ENCODE assay signal across 9 cellular contexts in the genomic region with DNA sequence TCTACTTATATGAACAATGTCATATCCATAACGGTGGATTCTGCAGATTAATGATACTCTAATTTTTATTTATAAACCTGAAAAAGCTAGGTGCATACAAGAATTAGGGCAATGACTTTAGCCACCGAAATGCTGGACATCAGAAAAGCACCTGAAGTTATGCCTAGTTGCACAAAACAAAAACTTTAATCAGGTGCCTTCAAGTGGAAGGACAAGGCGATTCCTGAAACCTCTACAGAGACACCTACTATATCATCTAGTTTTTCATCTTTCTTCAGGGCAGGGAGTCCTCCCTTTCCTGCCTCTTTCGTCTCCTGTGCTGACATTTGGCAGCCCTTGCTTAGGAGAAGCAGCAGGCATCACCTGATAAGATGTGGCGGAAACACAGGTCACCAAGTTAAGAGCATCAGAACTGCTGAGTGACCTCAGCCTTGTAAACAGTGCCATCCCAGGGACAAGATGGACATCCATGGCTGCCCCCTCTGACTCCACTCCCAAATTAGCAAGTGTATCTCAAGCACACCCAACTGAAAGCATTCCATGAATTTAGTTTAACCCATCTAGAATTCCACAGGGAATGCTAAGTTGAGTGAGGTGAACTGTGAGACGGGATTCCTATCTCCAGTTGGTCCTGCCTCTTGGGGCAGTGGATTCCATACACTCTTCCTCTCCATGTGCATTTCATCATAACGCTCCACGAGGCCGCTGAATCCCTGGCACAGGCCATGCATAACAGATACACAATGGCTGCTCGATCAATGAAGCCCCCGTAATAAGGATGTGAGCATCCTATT. TPM values are rescaled to one million over a fixed set of nuclear protein-coding genes. Genes with fewer than 3 reads are reported as not detected.
DNase-seq lines count a peak whose midpoint lies in the region; ATAC-seq, FAIRE-seq and TF ChIP-seq lines count a peak whose summit lies in the region.
"Had no signal": no experiment of that assay in that cellular context is flagged by ENCODE, and none has a peak within 500 bp of the region (broad histone marks: within the 10 kb centered on the region; RNA-seq: fewer than 3 reads in every experiment).

No MANE protein-coding gene starts in this region.

- H3K9me3 ChIP-seq in IMR-90 (ENCODE audit: control insufficient read depth, insufficient read depth, low read length) (no peaks in the 10 kb centered on the region), kidney (ENCODE audit: control insufficient read depth in 1 of 2, low read length in 2 of 2) (no peaks in the 10 kb centered on the region)

- H4K8ac ChIP-seq in IMR-90 (ENCODE audit: low read depth in 2 of 2, low read length in 2 of 2): peak overlapping the region in 1 of 2 experiments; percentile 19; a peak in 1 of 4 replicates

- peaks cover 53% of the 10 kb centered on the region for H3K9me1 ChIP-seq in IMR-90 (ENCODE audit: insufficient read depth, low read length)

- TF ChIP-seq RAD21 in IMR-90 (IDR thresholded peaks at IDR 0.05; ENCODE audit: low read length): no peak

- H2BK20ac ChIP-seq in IMR-90 (ENCODE audit: low read depth, low read length): no peak overlapping the region

- no peak overlapping the region for H4K5ac ChIP-seq in IMR-90 (ENCODE audit: low read depth, low read length)

- H3K56ac ChIP-seq in IMR-90 (ENCODE audit: extremely low read depth, insufficient read depth, low read length): no peak overlapping the region

- in situ Hi-C loops in IMR-90 (cut with MboI; ENCODE audit: low sequenced_read_pairs) (no loop called here), astrocyte of the spinal cord (cut with HindIII; ENCODE audit: low sequenced_read_pairs) (no loop called here)

- H3K14ac ChIP-seq in IMR-90 (replicated peaks; ENCODE audit: low read depth, low read length): peak overlapping the region; percentile 30; the same call in 1 of the 2 replicates

- no peaks in the 10 kb centered on the region for H3K9me3 Mint-ChIP-seq in stimulated activated naive CD8-positive, alpha-beta T cell treated with anti-CD3 and anti-CD28 coated beads, Interleukin-15, Interleukin-2, amounts not matched to agents 100 ng/mL and 50 ng/mL, for 24 hours
- H3K9me3 Mint-ChIP-seq: activated T-helper 2 cell treated with anti-CD3 and anti-CD28 coated beads, Interferon-gamma antibody, Interleukin-2, Interleukin-4, amounts not matched to agents 10 μg/mL and 5 μg/mL and 100 μg/mL, durations not matched to agents 14 hours and 24 hours and 36 hours had no signal

- POLR2A ChIA-PET in IMR-90 (lab: Charles Lee; ENCODE audit: unreplicated experiment): no interaction called here

- BruUV-seq in IMR-90 (replicated peaks; lab: Mats Ljungman, UMichigan): no TSS peak

- H3K18ac ChIP-seq in IMR-90 (ENCODE audit: low read depth, low read length): no peak overlapping the region

- peak overlapping the region; percentile 12 for H2AK9ac ChIP-seq in IMR-90 (replicated peaks; ENCODE audit: low read depth, low read length, poor library complexity)

- DNase-seq in IMR-90 (no peak), astrocyte of the spinal cord (ENCODE audit: low read depth, low spot score) (peak; percentile 30), kidney (no peak), GDM1 (lab: John Stamatoyannopoulos, UW) (no peak)

- H3K36me3 ChIP-seq in IMR-90 (ENCODE audit: control insufficient read depth, insufficient read depth, low read length) (peaks cover 3% of the 10 kb centered on the region; the same call in 1 of the 2 replicates), kidney (ENCODE audit: control insufficient read depth in 1 of 2, insufficient read depth in 2 of 2, low read length in 2 of 2) (peaks cover 0 to 3% of the 10 kb centered on the region in 2 donors)

- no peaks in the 10 kb centered on the region for H3K27me3 Mint-ChIP-seq in stimulated activated naive CD8-positive, alpha-beta T cell treated with anti-CD3 and anti-CD28 coated beads, Interleukin-15, Interleukin-2, amounts not matched to agents 100 ng/mL and 50 ng/mL, for 24 hours

- 100% methylated on average over 3 of the region's 11 CpGs; no CpG with 5 or more reads in 1 of the 2 experiments for WGBS in IMR-90 (ENCODE audit: extremely low coverage in 2 of 2, insufficient read length in 1 of 2), 2 experiments

- peaks cover 2 to 83% of the 10 kb centered on the region in 2 experiments; a peak in 2 of 4 replicates for H3K79me1 ChIP-seq in IMR-90 (ENCODE audit: low read depth in 1 of 2, low read length in 2 of 2)

- H3K23ac ChIP-seq in IMR-90 (ENCODE audit: low read depth, low read length): peak overlapping the region; percentile 57

- TF ChIP-seq POLR2A in IMR-90 (IDR thresholded peaks at IDR 0.05; ENCODE audit: low read depth, low read length): no peak

- no peak overlapping the region for H2AFZ ChIP-seq in IMR-90 (replicated peaks; ENCODE audit: low read length, poor library complexity)

- no peak overlapping the region for H3K9ac ChIP-seq in IMR-90 (ENCODE audit: low read depth, low read length)
- H3K9ac ChIP-seq in kidney (ENCODE audit: low read length in 2 of 2): peak overlapping the region in 1 of 2 donors; percentile 46

- ATAC-seq in IMR-90 (ENCODE audit: low read depth) (no peak), HG02973 (IDR thresholded peaks at IDR 0.05; ENCODE audit: unreplicated experiment) (no peak), GM18519 (IDR thresholded peaks at IDR 0.05; ENCODE audit: low FRiP score, unreplicated experiment) (no peak), GM18870 (IDR thresholded peaks at IDR 0.05; ENCODE audit: unreplicated experiment) (no peak)

- no peak overlapping the region for H3K4me2 ChIP-seq in IMR-90 (ENCODE audit: low read depth, low read length)

- peak overlapping the region; percentile 77 for H3K27ac Mint-ChIP-seq in stimulated activated naive CD8-positive, alpha-beta T cell treated with anti-CD3 and anti-CD28 coated beads, Interleukin-15, Interleukin-2, amounts not matched to agents 100 ng/mL and 50 ng/mL, for 24 hours

- dilution Hi-C loops in IMR-90 (cut with HindIII; ENCODE audit: low sequenced_read_pairs, unreplicated experiment): no loop called here

- peaks cover 65% of the 10 kb centered on the region for H3K4me1 ChIP-seq in IMR-90 (ENCODE audit: control insufficient read depth, insufficient read depth, low read length)
- peaks cover 58 to 67% of the 10 kb centered on the region in 2 donors for H3K4me1 ChIP-seq in kidney (ENCODE audit: control insufficient read depth in 1 of 2, insufficient read depth in 1 of 2, low read depth in 1 of 2, low read length in 2 of 2)

- no peak for FAIRE-seq in kidney (lab: Jason Lieb, UNC)

- H4K91ac ChIP-seq in IMR-90 (ENCODE audit: insufficient read depth, low read depth, low read length): no peak overlapping the region

- peaks cover 94% of the 10 kb centered on the region for H4K20me1 ChIP-seq in IMR-90 (ENCODE audit: insufficient read depth, low read length)

- H3K4me3 ChIP-seq in IMR-90 (ENCODE audit: insufficient read depth, low read depth, low read length) (no peak overlapping the region), astrocyte of the spinal cord (ENCODE audit: low read depth, low read length) (no peak overlapping the region), kidney (ENCODE audit: low read length in 2 of 2) (no peak overlapping the region)

- CTCF ChIA-PET in IMR-90 (lab: Yijun Ruan, JAX): no interaction called here

- no peak overlapping the region for H2BK5ac ChIP-seq in IMR-90 (ENCODE audit: low read depth, low read length, poor library complexity, severe bottlenecking)

- peak overlapping the region; percentile 45; the same call in 1 of the 2 replicates for H3K4ac ChIP-seq in IMR-90 (ENCODE audit: low read depth, low read length)

- H3K27me3 ChIP-seq in IMR-90 (ENCODE audit: control insufficient read depth, insufficient read depth, low read length): no peaks in the 10 kb centered on the region

- H3K36me3 Mint-ChIP-seq in stimulated activated naive CD8-positive, alpha-beta T cell treated with anti-CD3 and anti-CD28 coated beads, Interleukin-15, Interleukin-2, amounts not matched to agents 100 ng/mL and 50 ng/mL, for 24 hours (ENCODE audit: low read depth): peaks cover 40% of the 10 kb centered on the region

- peak overlapping the region; percentile 38 for H3K4me3 Mint-ChIP-seq in stimulated activated naive CD8-positive, alpha-beta T cell treated with anti-CD3 and anti-CD28 coated beads, Interleukin-15, Interleukin-2, amounts not matched to agents 100 ng/mL and 50 ng/mL, for 24 hours

- no peak overlapping the region for H3K27ac ChIP-seq in IMR-90 (ENCODE audit: insufficient read depth, low read length)
- H3K27ac ChIP-seq in kidney (ENCODE audit: low read depth in 2 of 2, low read length in 2 of 2): peak overlapping the region; percentile 20 to 78

- intact Hi-C loops in IMR-90 (cut with micrococcal nuclease) (no loop called here), kidney (cut with DNase I) (no loop called here)

- no peak for TF ChIP-seq CTCF in IMR-90 (conservative IDR thresholded peaks at IDR 0.05; ENCODE audit: low read depth, low read length)
- no peak for TF ChIP-seq CTCF in astrocyte of the spinal cord (IDR thresholded peaks at IDR 0.05; ENCODE audit: low read depth, low read length)
- TF ChIP-seq CTCF in kidney (IDR thresholded peaks at IDR 0.05; ENCODE audit: borderline replicate concordance, extremely low read depth, insufficient read depth): no peak

- H2BK120ac ChIP-seq in IMR-90 (ENCODE audit: low read depth, low read length): no peak overlapping the region

- H2BK15ac ChIP-seq in IMR-90 (ENCODE audit: low read depth, low read length): no peak overlapping the region

- peaks cover 95% of the 10 kb centered on the region for H3K4me1 Mint-ChIP-seq in stimulated activated naive CD8-positive, alpha-beta T cell treated with anti-CD3 and anti-CD28 coated beads, Interleukin-15, Interleukin-2, amounts not matched to agents 100 ng/mL and 50 ng/mL, for 24 hours (ENCODE audit: low read depth)

- peak overlapping the region; percentile 67 for H2AK5ac ChIP-seq in IMR-90 (ENCODE audit: low read depth, low read length)

TF ChIP-seq in IMR-90, 13 proteins besides CTCF, POLR2A, EP300 and RAD21:
- TF ChIP-seq CEBPB (IDR thresholded peaks at IDR 0.05; ENCODE audit: low read depth, low read length) (peak; percentile 19; the same call in 1 of the 2 replicates), BHLHE40 (IDR thresholded peaks at IDR 0.05; ENCODE audit: low read depth, low read length) (no peak)
TF ChIP-seq in IMR-90: peak in this region for 1.

RNA-seq across cellular contexts. Expression of gene ITPRIP, which starts 5.8 kb away (rescaled TPM):
- 7.2 and 7.5 TPM in 2 replicates for total RNA-seq in IMR-90 (2012; rRNA removed)
- polyA plus RNA-seq in IMR-90 (2012; rRNA removed): 31.9 and 38.1 TPM in 2 replicates
- 24.7 and 46.9 TPM in 2 replicates for polyA plus RNA-seq in IMR-90 (2012; cell fraction: cytosol; rRNA removed)
- polyA plus RNA-seq in IMR-90 (2012; cell fraction: nucleus; rRNA removed; ENCODE audit: low replicate concordance): 64.8 and 65.2 TPM in 2 replicates
- 21.6 TPM for total RNA-seq in kidney
- 9.0 TPM for polyA plus RNA-seq in kidney (ENCODE audit: insufficient read depth, low read depth, low replicate concordance)

RNA-seq across cellular contexts. Expression of gene CFAP58, which starts 21.2 kb away (rescaled TPM):
- total RNA-seq in IMR-90 (2012; rRNA removed) (0.36 and 0.83 TPM in 2 replicates), kidney (0.35 TPM)
- polyA plus RNA-seq in IMR-90 (2012; rRNA removed) (0.57 and 0.72 TPM in 2 replicates), kidney (ENCODE audit: insufficient read depth, low read depth, low replicate concordance) (0.19 TPM)
- 0.03 and 0.09 TPM in 2 replicates for polyA plus RNA-seq in IMR-90 (2012; cell fraction: cytosol; rRNA removed)
- polyA plus RNA-seq in IMR-90 (2012; cell fraction: nucleus; rRNA removed; ENCODE audit: low replicate concordance): 0.14 and 1.3 TPM in 2 replicates
